Comparison of ENCODE assay signal across 16 cellular contexts in the genomic region with DNA sequence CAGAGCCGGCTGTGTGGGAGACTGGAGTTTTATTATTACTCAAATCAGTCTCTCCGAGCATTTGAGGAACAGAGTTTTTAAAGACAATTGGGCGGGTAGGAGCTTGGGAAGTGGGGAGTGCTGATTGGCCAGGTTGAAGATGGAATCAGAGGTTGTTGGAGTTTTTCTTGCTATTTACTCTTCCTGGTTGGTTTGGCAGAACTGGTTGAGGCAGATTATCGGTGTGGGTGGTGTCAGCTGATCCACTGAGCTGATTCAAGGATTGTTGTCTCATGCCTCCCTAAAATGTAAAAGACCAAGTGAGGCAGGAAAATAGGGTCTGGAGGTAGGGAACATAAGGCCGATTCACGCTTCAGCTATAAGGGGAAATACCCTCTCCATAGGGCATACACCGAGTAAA. TPM values are rescaled to one million over a fixed set of nuclear protein-coding genes. Genes with fewer than 3 reads are reported as not detected.
A peak's percentile ranks its signal among the peaks of the same experiment; 100 is the strongest.
DNase-seq lines count a peak whose midpoint lies in the region; ATAC-seq and TF ChIP-seq lines count a peak whose summit lies in the region.
"Had no signal": no experiment of that assay in that cellular context is flagged by ENCODE, and none has a peak within 500 bp of the region (broad histone marks: within the 10 kb centered on the region; RNA-seq: fewer than 3 reads in every experiment).

No MANE protein-coding gene starts in this region.

- H3K27me3 ChIP-seq in breast epithelium (no peaks in the 10 kb centered on the region), esophagus squamous epithelium (no peaks in the 10 kb centered on the region)

- WGBS in esophagus squamous epithelium, 2 donors = 49 to 87% methylated on average over 7 of the region's 7 CpGs

- in situ Hi-C loops in T47D (cut with HindIII; ENCODE audit: low pct_unique_long_range_greater_than_20kb, low sequenced_read_pairs) = no loop called here

- ATAC-seq in WTC11 = no peak
- ATAC-seq: SK-N-SH treated with all-trans-retinoic acid at 6 μM for 48 hours had no signal

- TF ChIP-seq POLR2A in breast epithelium (IDR thresholded peaks at IDR 0.05) (no peak), esophagus squamous epithelium (IDR thresholded peaks at IDR 0.05) (no peak)

- no peak for TF ChIP-seq CTCF in breast epithelium (IDR thresholded peaks at IDR 0.05)
- no peak for TF ChIP-seq CTCF in esophagus squamous epithelium (IDR thresholded peaks at IDR 0.05)
- TF ChIP-seq CTCF in WTC11 (IDR thresholded peaks at IDR 0.05) = no peak

- H3K9ac ChIP-seq in SK-N-MC (ENCODE audit: insufficient read length) = no peak overlapping the region

- 0 out of 2 replicates have a peak, but pooled peaks cover 2% of the 10 kb centered on the region for H3K36me3 Mint-ChIP-seq in WTC11

- H3K4me3 ChIP-seq in breast epithelium (no peak overlapping the region), SK-N-MC (no peak overlapping the region), esophagus squamous epithelium (no peak overlapping the region)

- intact Hi-C loops in breast epithelium (cut with DNase I; ENCODE audit: low total_unique reads) (no loop called here), esophagus squamous epithelium (cut with DNase I) (no loop called here)

- CTCF ChIA-PET in WTC11 (lab: Charles Lee) = interaction anchor here (1.6 to 2.1 kb wide), 2 partner anchors 43 to 58 kb away, joined by 3 to 6 read pairs; a partner anchor contains a TSS

- H3K27me3 Mint-ChIP-seq in WTC11 (ENCODE audit: low read depth) = no peaks in the 10 kb centered on the region
- H3K27me3 Mint-ChIP-seq: CD4-positive, alpha-beta T cell had no signal

- H3K27ac Mint-ChIP-seq in WTC11 = no peak overlapping the region; the same call in 1 of the 2 replicates
- H3K27ac Mint-ChIP-seq: CD4-positive, alpha-beta T cell had no signal

- peaks cover 3% of the 10 kb centered on the region for H3K9me3 Mint-ChIP-seq in WTC11
- H3K9me3 Mint-ChIP-seq: CD4-positive, alpha-beta T cell had no signal

- H3K36me3 ChIP-seq in breast epithelium = no peaks in the 10 kb centered on the region
- H3K36me3 ChIP-seq in SK-N-MC (ENCODE audit: insufficient read depth, low read length) = 0 out of 2 replicates have a peak, but pooled peaks cover 4% of the 10 kb centered on the region
- peaks cover 0 to 37% (median 0%) of the 10 kb centered on the region in 3 donors for H3K36me3 ChIP-seq in esophagus squamous epithelium

- DNase-seq in T47D (ENCODE audit: low read depth in 1 of 2, low spot score in 1 of 2) = peak; percentile 84 to 92
- no peak for DNase-seq in breast epithelium (ENCODE audit: low spot score in 2 of 2)
- DNase-seq in SK-N-MC (ENCODE audit: low read depth, low spot score) = no peak
- DNase-seq in esophagus squamous epithelium (lab: John Stamatoyannopoulos, UW) = no peak
- DNase-seq in ureter (ENCODE audit: low spot score) = peak; percentile 69
- no peak for DNase-seq in NCI-H748 treated with DMSO at 0.1 percent for 48 hours (lab: John Stamatoyannopoulos, UW)
- no peak for DNase-seq in WTC11 (ENCODE audit: low spot score)
- DNase-seq in NCI-H2081 (lab: John Stamatoyannopoulos, UW) = no peak
- DNase-seq: AML-193; CD4-positive, alpha-beta T cell; H7; NCI-H1092; NCI-H2107; NCI-H226; NCI-H526 treated with DMSO at 0.1 percent for 48 hours had no signal

- H3K9me3 ChIP-seq in breast epithelium (peaks cover 0 to 5% of the 10 kb centered on the region in 2 donors), SK-N-MC (ENCODE audit: low read depth, low read length) (no peaks in the 10 kb centered on the region), esophagus squamous epithelium (no peaks in the 10 kb centered on the region)

- H3K27ac ChIP-seq in breast epithelium (no peak overlapping the region), SK-N-MC (peak overlapping the region; percentile 46; the same call in 1 of the 2 replicates), esophagus squamous epithelium (peak overlapping the region in 3 of 4 donors; percentile 27 to 43 (median 37))

- H3K4me1 ChIP-seq in breast epithelium (no peaks in the 10 kb centered on the region), esophagus squamous epithelium (peaks cover 0 to 17% (median 0%) of the 10 kb centered on the region in 3 donors)

- H3K4me1 Mint-ChIP-seq in WTC11 = peaks cover 5% of the 10 kb centered on the region

- POLR2A ChIA-PET in WTC11 (lab: Charles Lee) = no interaction called here

- H3K4me3 Mint-ChIP-seq in WTC11 = no peak overlapping the region
- H3K4me3 Mint-ChIP-seq: CD4-positive, alpha-beta T cell had no signal

TF ChIP-seq in WTC11, 78 proteins besides CTCF, POLR2A, EP300 and RAD21 (continues in another document):
- TF ChIP-seq, protein P1, sequence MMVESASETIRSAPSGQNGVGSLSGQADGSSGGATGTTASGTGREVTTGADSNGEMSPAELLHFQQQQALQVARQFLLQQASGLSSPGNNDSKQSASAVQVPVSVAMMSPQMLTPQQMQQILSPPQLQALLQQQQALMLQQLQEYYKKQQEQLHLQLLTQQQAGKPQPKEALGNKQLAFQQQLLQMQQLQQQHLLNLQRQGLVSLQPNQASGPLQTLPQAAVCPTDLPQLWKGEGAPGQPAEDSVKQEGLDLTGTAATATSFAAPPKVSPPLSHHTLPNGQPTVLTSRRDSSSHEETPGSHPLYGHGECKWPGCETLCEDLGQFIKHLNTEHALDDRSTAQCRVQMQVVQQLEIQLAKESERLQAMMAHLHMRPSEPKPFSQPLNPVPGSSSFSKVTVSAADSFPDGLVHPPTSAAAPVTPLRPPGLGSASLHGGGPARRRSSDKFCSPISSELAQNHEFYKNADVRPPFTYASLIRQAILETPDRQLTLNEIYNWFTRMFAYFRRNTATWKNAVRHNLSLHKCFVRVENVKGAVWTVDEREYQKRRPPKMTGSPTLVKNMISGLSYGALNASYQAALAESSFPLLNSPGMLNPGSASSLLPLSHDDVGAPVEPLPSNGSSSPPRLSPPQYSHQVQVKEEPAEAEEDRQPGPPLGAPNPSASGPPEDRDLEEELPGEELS (CRISPR knock-in tag; IDR thresholded peaks at IDR 0.05) = no peak
- TF ChIP-seq KAT7 (CRISPR knock-in tag; IDR thresholded peaks at IDR 0.05; ENCODE audit: borderline replicate concordance) = no peak
- TF ChIP-seq SOX15 (CRISPR knock-in tag; IDR thresholded peaks at IDR 0.05) = no peak
- no peak for TF ChIP-seq ZBTB21 (CRISPR knock-in tag; IDR thresholded peaks at IDR 0.05; ENCODE audit: borderline replicate concordance)
- no peak for TF ChIP-seq GRHL2 (CRISPR knock-in tag; IDR thresholded peaks at IDR 0.05; ENCODE audit: insufficient replicate concordance, severe bottlenecking)
- TF ChIP-seq, protein P2, sequence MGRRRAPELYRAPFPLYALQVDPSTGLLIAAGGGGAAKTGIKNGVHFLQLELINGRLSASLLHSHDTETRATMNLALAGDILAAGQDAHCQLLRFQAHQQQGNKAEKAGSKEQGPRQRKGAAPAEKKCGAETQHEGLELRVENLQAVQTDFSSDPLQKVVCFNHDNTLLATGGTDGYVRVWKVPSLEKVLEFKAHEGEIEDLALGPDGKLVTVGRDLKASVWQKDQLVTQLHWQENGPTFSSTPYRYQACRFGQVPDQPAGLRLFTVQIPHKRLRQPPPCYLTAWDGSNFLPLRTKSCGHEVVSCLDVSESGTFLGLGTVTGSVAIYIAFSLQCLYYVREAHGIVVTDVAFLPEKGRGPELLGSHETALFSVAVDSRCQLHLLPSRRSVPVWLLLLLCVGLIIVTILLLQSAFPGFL (CRISPR knock-in tag; IDR thresholded peaks at IDR 0.05; ENCODE audit: borderline replicate concordance) = no peak
- no peak for TF ChIP-seq FOXJ3 (CRISPR knock-in tag; IDR thresholded peaks at IDR 0.05; ENCODE audit: borderline replicate concordance)
- TF ChIP-seq, protein P3, sequence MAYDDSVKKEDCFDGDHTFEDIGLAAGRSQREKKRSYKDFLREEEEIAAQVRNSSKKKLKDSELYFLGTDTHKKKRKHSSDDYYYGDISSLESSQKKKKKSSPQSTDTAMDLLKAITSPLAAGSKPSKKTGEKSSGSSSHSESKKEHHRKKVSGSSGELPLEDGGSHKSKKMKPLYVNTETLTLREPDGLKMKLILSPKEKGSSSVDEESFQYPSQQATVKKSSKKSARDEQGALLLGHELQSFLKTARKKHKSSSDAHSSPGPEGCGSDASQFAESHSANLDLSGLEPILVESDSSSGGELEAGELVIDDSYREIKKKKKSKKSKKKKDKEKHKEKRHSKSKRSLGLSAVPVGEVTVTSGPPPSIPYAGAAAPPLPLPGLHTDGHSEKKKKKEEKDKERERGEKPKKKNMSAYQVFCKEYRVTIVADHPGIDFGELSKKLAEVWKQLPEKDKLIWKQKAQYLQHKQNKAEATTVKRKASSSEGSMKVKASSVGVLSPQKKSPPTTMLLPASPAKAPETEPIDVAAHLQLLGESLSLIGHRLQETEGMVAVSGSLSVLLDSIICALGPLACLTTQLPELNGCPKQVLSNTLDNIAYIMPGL (CRISPR knock-in tag; IDR thresholded peaks at IDR 0.05) = no peak
- TF ChIP-seq, protein P4, sequence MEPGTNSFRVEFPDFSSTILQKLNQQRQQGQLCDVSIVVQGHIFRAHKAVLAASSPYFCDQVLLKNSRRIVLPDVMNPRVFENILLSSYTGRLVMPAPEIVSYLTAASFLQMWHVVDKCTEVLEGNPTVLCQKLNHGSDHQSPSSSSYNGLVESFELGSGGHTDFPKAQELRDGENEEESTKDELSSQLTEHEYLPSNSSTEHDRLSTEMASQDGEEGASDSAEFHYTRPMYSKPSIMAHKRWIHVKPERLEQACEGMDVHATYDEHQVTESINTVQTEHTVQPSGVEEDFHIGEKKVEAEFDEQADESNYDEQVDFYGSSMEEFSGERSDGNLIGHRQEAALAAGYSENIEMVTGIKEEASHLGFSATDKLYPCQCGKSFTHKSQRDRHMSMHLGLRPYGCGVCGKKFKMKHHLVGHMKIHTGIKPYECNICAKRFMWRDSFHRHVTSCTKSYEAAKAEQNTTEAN (CRISPR knock-in tag; IDR thresholded peaks at IDR 0.05) = no peak
- TF ChIP-seq TP53 (CRISPR knock-in tag; IDR thresholded peaks at IDR 0.05) = no peak
- TF ChIP-seq TEAD1 (CRISPR knock-in tag; IDR thresholded peaks at IDR 0.05) = no peak

RNA-seq across cellular contexts. Expression of a gene that starts 1.3 kb away (rescaled TPM):
- total RNA-seq in breast epithelium (1 to 10 TPM in 2 of 3 donors, not detected in 1; 2.0 to 2.3 TPM), esophagus squamous epithelium (1 to 10 TPM in 1 of 4 donors, under 1 TPM in 2, not detected in 1; 0.18 to 1.7 (median 0.42) TPM), ureter (0.34 TPM), WTC11 (2021) (1.3 to 1.8 TPM (median 1.6 TPM) in 3 replicates)

RNA-seq across cellular contexts. Expression of a gene that starts 26.7 kb away (rescaled TPM):
- 1 to 10 TPM; 7.2 to 9.5 (median 8.0) TPM for total RNA-seq in breast epithelium
- 10 to 100 TPM; 13.3 to 20.8 (median 14.1) TPM for total RNA-seq in esophagus squamous epithelium
- 17.0 TPM for total RNA-seq in ureter
- total RNA-seq in WTC11 (2021) = 2.4 to 3.0 TPM (median 2.7 TPM) in 3 replicates

RNA-seq across cellular contexts. Expression of a gene that starts 42.6 kb away (rescaled TPM):
- total RNA-seq in breast epithelium (under 1 TPM; 0.32 to 0.44 (median 0.33) TPM), esophagus squamous epithelium (1 to 10 TPM in 1 of 4 donors, under 1 TPM in 3; 0.09 to 2.0 (median 0.23) TPM), ureter (0.16 TPM), WTC11 (2021) (0.24 to 0.41 TPM (median 0.37 TPM) in 3 replicates)

RNA-seq across cellular contexts. Expression of a gene that starts 43.3 kb away (rescaled TPM):
- 10 to 100 TPM; 26.9 to 33.8 (median 30.4) TPM for total RNA-seq in breast epithelium
- 10 to 100 TPM; 19.5 to 29.2 (median 21.5) TPM for total RNA-seq in esophagus squamous epithelium
- 53.7 TPM for total RNA-seq in ureter
- 48.6 to 55.7 TPM (median 55.4 TPM) in 3 replicates for total RNA-seq in WTC11 (2021)

Comparison
In these comparisons a context has a peak if more than half of its experiments do, and no peak if none do; other contexts are left out.
1. DNase-seq: peak in T47D (2 of 2) and ureter (single experiment); none in breast epithelium (0 of 2), SK-N-MC (single experiment), esophagus squamous epithelium (single experiment), NCI-H748 treated with DMSO at 0.1 percent for 48 hours (single experiment), WTC11 (single experiment) and NCI-H2081 (0 of 2).
2. H3K27ac ChIP-seq: peak in SK-N-MC (single experiment) and esophagus squamous epithelium (3 of 4); none in breast epithelium (0 of 2).